Comparison of ENCODE assay signal across 18 cellular contexts in genomic region chr6:141195251-141195832, GRCh38.
DNase-seq lines count a peak whose midpoint lies in the region; ATAC-seq and TF ChIP-seq lines count a peak whose summit lies in the region.
"Had no signal": no experiment of that assay in that cellular context is flagged by ENCODE, and none has a peak within 500 bp of the region (broad histone marks: within the 10 kb centered on the region; RNA-seq: fewer than 3 reads in every experiment).

No MANE protein-coding gene starts in this region.

- intact Hi-C loops in activated CD4-positive, alpha-beta T cell treated with anti-CD3 and anti-CD28 coated beads, Interleukin-2, amount 10 ng/mL, durations not matched to agents 24 days and 14 days (cut with micrococcal nuclease), result no loop called here
- intact Hi-C loops in gastrocnemius medialis (cut with DNase I; ENCODE audit: low total_unique reads), result no loop called here

- TF ChIP-seq POLR2A in gastrocnemius medialis (IDR thresholded peaks at IDR 0.05), result no peak

- H3K27me3 Mint-ChIP-seq in activated CD4-positive, alpha-beta T cell treated with anti-CD3 and anti-CD28 coated beads, Interleukin-2, amount 10 ng/mL, durations not matched to agents 24 days and 14 days, result no peaks in the 10 kb centered on the region

- H3K27me3 ChIP-seq in gastrocnemius medialis, result no peaks in the 10 kb centered on the region
- H3K27me3 ChIP-seq: heart left ventricle, SJSA1, upper lobe of right lung had no signal

- no peak overlapping the region for H3K27ac Mint-ChIP-seq in activated CD4-positive, alpha-beta T cell treated with anti-CD3 and anti-CD28 coated beads, Interleukin-2, amount 10 ng/mL, durations not matched to agents 24 days and 14 days
- H3K27ac Mint-ChIP-seq: activated T-helper 2 cell treated with anti-CD3 and anti-CD28 coated beads, Interferon-gamma antibody, Interleukin-2, Interleukin-4, amounts not matched to agents 10 μg/mL and 5 μg/mL and 100 μg/mL, durations not matched to agents 14 hours and 24 hours and 36 hours had no signal

- peak; percentile 53 for ATAC-seq in GM19467 (IDR thresholded peaks at IDR 0.05; ENCODE audit: unreplicated experiment)
- no peak for ATAC-seq in gastrocnemius medialis
- ATAC-seq: heart left ventricle, upper lobe of right lung had no signal

- no peak overlapping the region for H3K4me3 ChIP-seq in Jurkat, Clone E6-1 (ENCODE audit: low read length)
- H3K4me3 ChIP-seq in choroid plexus epithelial cell (ENCODE audit: low read depth, low read length) (no peak overlapping the region), gastrocnemius medialis (no peak overlapping the region)
- H3K4me3 ChIP-seq: heart left ventricle, SJSA1, upper lobe of right lung had no signal

- H3K4me1 ChIP-seq in gastrocnemius medialis, result no peaks in the 10 kb centered on the region
- H3K4me1 ChIP-seq: SJSA1, upper lobe of right lung had no signal

- no peaks in the 10 kb centered on the region for H3K36me3 ChIP-seq in gastrocnemius medialis
- H3K36me3 ChIP-seq: heart left ventricle, SJSA1, upper lobe of right lung had no signal

- no peaks in the 10 kb centered on the region for H3K9me3 ChIP-seq in gastrocnemius medialis

- H3K9me3 Mint-ChIP-seq in activated CD4-positive, alpha-beta T cell treated with anti-CD3 and anti-CD28 coated beads, Interleukin-2, amount 10 ng/mL, durations not matched to agents 24 days and 14 days, result no peaks in the 10 kb centered on the region
- H3K9me3 Mint-ChIP-seq: activated T-helper 2 cell treated with anti-CD3 and anti-CD28 coated beads, Interferon-gamma antibody, Interleukin-2, Interleukin-4, amounts not matched to agents 10 μg/mL and 5 μg/mL and 100 μg/mL, durations not matched to agents 14 hours and 24 hours and 36 hours had no signal

- DNase-seq in COLO668 (lab: John Stamatoyannopoulos, UW; ENCODE audit: unreplicated experiment), result peak; percentile 1
- peak; percentile 1 for DNase-seq in Jurkat, Clone E6-1 (ENCODE audit: low read depth, low spot score)
- no peak for DNase-seq in choroid plexus epithelial cell (ENCODE audit: low read depth)
- no peak for DNase-seq in DMS153 treated with DMSO at 0.1 percent for 48 hours (lab: John Stamatoyannopoulos, UW; ENCODE audit: unreplicated experiment)
- no peak for DNase-seq in activated CD4-positive, alpha-beta T cell treated with anti-CD3 and anti-CD28 coated beads for 1 hour
- no peak for DNase-seq in activated CD4-positive, alpha-beta T cell treated with anti-CD3 and anti-CD28 coated beads, Interleukin-2, amount 10 ng/mL, durations not matched to agents 24 days and 14 days
- DNase-seq in gastrocnemius medialis, result no peak
- DNase-seq: amygdala; cerebellar nuclear complex; heart left ventricle; kidney glomerular epithelial cell; occipital lobe; stimulated activated CD4-positive, alpha-beta T cell treated with anti-CD3 and anti-CD28 coated beads, Interleukin-4, amount 100 ng/mL, for 4 hours; upper lobe of right lung had no signal

- TF ChIP-seq CTCF in choroid plexus epithelial cell (conservative IDR thresholded peaks at IDR 0.05; ENCODE audit: low read depth, low read length) (peak; percentile 26), gastrocnemius medialis (IDR thresholded peaks at IDR 0.05 in 4 of 5, conservative IDR thresholded peaks at IDR 0.05 in 1 of 5) (no peak)

- no peaks in the 10 kb centered on the region for H3K4me1 Mint-ChIP-seq in activated CD4-positive, alpha-beta T cell treated with anti-CD3 and anti-CD28 coated beads, Interleukin-2, amount 10 ng/mL, durations not matched to agents 24 days and 14 days

- in situ Hi-C loops in gastrocnemius medialis (cut with MboI; ENCODE audit: low sequenced_read_pairs in 4 of 4), result no loop called here

- H3K27ac ChIP-seq in gastrocnemius medialis, result no peak overlapping the region
- H3K27ac ChIP-seq: epithelial cell of prostate, heart left ventricle, SJSA1, upper lobe of right lung had no signal

- no peaks in the 10 kb centered on the region for H3K36me3 Mint-ChIP-seq in activated CD4-positive, alpha-beta T cell treated with anti-CD3 and anti-CD28 coated beads, Interleukin-2, amount 10 ng/mL, durations not matched to agents 24 days and 14 days (ENCODE audit: low read depth)

- no peak overlapping the region for H3K4me3 Mint-ChIP-seq in activated CD4-positive, alpha-beta T cell treated with anti-CD3 and anti-CD28 coated beads, Interleukin-2, amount 10 ng/mL, durations not matched to agents 24 days and 14 days

Comparison
In these comparisons a context has a peak if more than half of its experiments do, and no peak if none do; other contexts are left out.
1. DNase-seq: peak in COLO668 (single experiment) and Jurkat, Clone E6-1 (single experiment); none in choroid plexus epithelial cell (single experiment), DMS153 treated with DMSO at 0.1 percent for 48 hours (single experiment), activated CD4-positive, alpha-beta T cell treated with anti-CD3 and anti-CD28 coated beads for 1 hour (single experiment), activated CD4-positive, alpha-beta T cell treated with anti-CD3 and anti-CD28 coated beads, Interleukin-2, amount 10 ng/mL, durations not matched to agents 24 days and 14 days (single experiment) and gastrocnemius medialis (0 of 2).